11 cellular contexts compared by ENCODE assay signal in genomic region chr16:81719993-81720392, GRCh38.
"Had no signal": no experiment of that assay in that cellular context is flagged by ENCODE, and none has a peak within 500 bp of the region (broad histone marks: within the 10 kb centered on the region; RNA-seq: fewer than 3 reads in every experiment).

No MANE protein-coding gene starts in this region.

- ATAC-seq: body of pancreas had no signal

- H2AFZ ChIP-seq: parathyroid adenoma had no signal

- H3K27me3 ChIP-seq: tibial nerve had no signal

- H3K9ac ChIP-seq: parathyroid adenoma had no signal

- H3K4me1 ChIP-seq: body of pancreas, parathyroid adenoma had no signal

- DNase-seq: activated CD4-positive, alpha-beta T cell treated with anti-CD3 and anti-CD28 coated beads, Interleukin-2, amount 50 U/mL, for 4 hours; activated naive CD4-positive, alpha-beta T cell treated with anti-CD3 and anti-CD28 coated beads, Interleukin-2, amount 50 U/mL, for 16 hours; amniotic stem cell; body of pancreas; cerebellar nuclear complex; dermis blood vessel endothelial cell; hypothalamus; kidney glomerular epithelial cell had no signal

- H3K9me3 ChIP-seq: body of pancreas, tibial nerve had no signal

- H3K4me3 ChIP-seq: body of pancreas, skin epidermis, tibial nerve had no signal

- H3K79me2 ChIP-seq: parathyroid adenoma had no signal

- H3K36me3 ChIP-seq: tibial nerve had no signal

- H3K27ac ChIP-seq: body of pancreas, parathyroid adenoma, tibial nerve had no signal
